Comparison of ENCODE assay signal across 1 cellular context in genomic region chr1:155062151-155062686, GRCh38.
TF ChIP-seq lines count a peak whose summit lies in the region.

No MANE protein-coding gene starts in this region.

TF ChIP-seq in GM23338, 12 proteins besides CTCF, POLR2A, EP300 and RAD21 (continued from another document):
- no peak for TF ChIP-seq ZNF462 (CRISPR knock-in tag; IDR thresholded peaks at IDR 0.05)
